In the genomic region with DNA sequence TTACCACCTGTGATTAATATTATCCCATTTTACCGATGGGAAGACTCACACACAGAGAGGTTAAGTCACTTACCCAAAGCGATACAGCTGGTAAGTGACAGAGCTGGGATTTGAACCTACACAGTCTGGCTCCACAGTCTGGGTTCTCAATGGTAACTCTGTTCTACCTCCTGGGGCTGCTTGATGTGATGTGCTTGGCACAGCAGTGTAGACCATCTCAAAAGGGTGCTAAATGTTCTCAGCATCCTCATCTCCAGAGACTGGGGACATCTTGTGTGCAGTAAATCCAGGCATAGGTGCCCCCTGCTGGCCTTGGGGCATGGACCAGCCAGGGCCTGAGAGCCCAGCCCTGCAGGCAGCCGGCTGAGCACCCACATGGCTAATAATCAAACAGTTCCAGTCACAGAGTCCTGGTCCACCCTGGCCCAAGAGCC, we compare ENCODE assay signal across 9 cellular contexts. TPM values are rescaled to one million over a fixed set of nuclear protein-coding genes. Genes with fewer than 3 reads are reported as not detected.
DNase-seq lines count a peak whose midpoint lies in the region; ATAC-seq and TF ChIP-seq lines count a peak whose summit lies in the region.
"Had no signal": no experiment of that assay in that cellular context is flagged by ENCODE, and none has a peak within 500 bp of the region (broad histone marks: within the 10 kb centered on the region; RNA-seq: fewer than 3 reads in every experiment).

No MANE protein-coding gene starts in this region.

- CTCF ChIA-PET in GM10248 (lab: Yijun Ruan, JAX): interaction anchor here (1.0 to 3.3 kb wide), 4 partner anchors 110 to 144 kb away, joined by 3 to 15 read pairs (median 4); no protein-coding TSS in a partner anchor

- intact Hi-C loops in posterior cingulate gyrus (cut with DNase I): loop anchor here (1.0 to 10.0 kb wide), 2 partner anchors 55 to 129 kb away; a partner anchor contains a TSS

- peak; percentile 67 for TF ChIP-seq CTCF in GM10248 (IDR thresholded peaks at IDR 0.05; ENCODE audit: control extremely low read depth, extremely low read depth, low read depth, missing control alignments)
- peak; percentile 62 for TF ChIP-seq CTCF in glutamatergic neuron (IDR thresholded peaks at IDR 0.05; ENCODE audit: partially characterized antibody, unreplicated experiment)

- H3K9me3 Mint-ChIP-seq in activated T-cell treated with anti-CD3 and anti-CD28 coated beads, Interleukin-2, amount 50 U/mL, for 4 hours: no peaks in the 10 kb centered on the region
- H3K9me3 Mint-ChIP-seq in glutamatergic neuron (ENCODE audit: unreplicated experiment): peaks cover 6% of the 10 kb centered on the region

- POLR2A ChIA-PET in GM10248 (lab: Yijun Ruan, JAX): no interaction called here

- H3K36me3 Mint-ChIP-seq in activated T-cell treated with anti-CD3 and anti-CD28 coated beads, Interleukin-2, amount 50 U/mL, for 4 hours (ENCODE audit: insufficient read depth): no peaks in the 10 kb centered on the region
- no peaks in the 10 kb centered on the region for H3K36me3 Mint-ChIP-seq in glutamatergic neuron (ENCODE audit: unreplicated experiment)

- DNase-seq in A172 (ENCODE audit: low spot score) (peak; percentile 35), GM10248 (ENCODE audit: extremely low spot score) (peak; percentile 66), NCI-H226 (peak; percentile 25), glutamatergic neuron (peak; percentile 73), posterior cingulate gyrus (peak in 7 of 10 donors; percentile 44 to 92 (median 58)), DMS79 treated with DMSO at 0.1 percent for 48 hours (lab: John Stamatoyannopoulos, UW) (no peak)
- no peak for DNase-seq in activated T-cell treated with anti-CD3 and anti-CD28 coated beads, Interleukin-2, amount 50 U/mL, for 4 hours

- H3K4me3 Mint-ChIP-seq in activated T-cell treated with anti-CD3 and anti-CD28 coated beads, Interleukin-2, amount 50 U/mL, for 4 hours: no peak overlapping the region
- H3K4me3 Mint-ChIP-seq in glutamatergic neuron (ENCODE audit: unreplicated experiment): no peak overlapping the region

- peak; percentile 57 to 76 for ATAC-seq in activated T-cell treated with anti-CD3 and anti-CD28 coated beads, Interleukin-2, amount 50 U/mL, for 4 hours
- ATAC-seq in HG02884 (IDR thresholded peaks at IDR 0.05; ENCODE audit: unreplicated experiment): no peak

- no peaks in the 10 kb centered on the region for H3K4me1 Mint-ChIP-seq in activated T-cell treated with anti-CD3 and anti-CD28 coated beads, Interleukin-2, amount 50 U/mL, for 4 hours (ENCODE audit: low read depth)
- H3K4me1 Mint-ChIP-seq in glutamatergic neuron (ENCODE audit: low read depth, unreplicated experiment): no peaks in the 10 kb centered on the region

- peaks cover 2% of the 10 kb centered on the region for H3K27me3 Mint-ChIP-seq in activated T-cell treated with anti-CD3 and anti-CD28 coated beads, Interleukin-2, amount 50 U/mL, for 4 hours (ENCODE audit: low read depth)
- H3K27me3 Mint-ChIP-seq in glutamatergic neuron (ENCODE audit: unreplicated experiment): peaks cover 3% of the 10 kb centered on the region

- no peak overlapping the region for H3K27ac Mint-ChIP-seq in glutamatergic neuron (ENCODE audit: unreplicated experiment)

RNA-seq across cellular contexts. Expression of a gene that starts 15.4 kb away (rescaled TPM):
- 19.9 and 22.0 TPM in 2 replicates for total RNA-seq in A172 (2014; rRNA removed; shearing (Covaris generic))
- 10 to 100 TPM; 47.9 to 56.1 (median 55.5) TPM for total RNA-seq in activated T-cell treated with anti-CD3 and anti-CD28 coated beads, Interleukin-2, amount 50 U/mL, for 4 hours
- 74.4 TPM for total RNA-seq in glutamatergic neuron (ENCODE audit: unreplicated experiment)

RNA-seq across cellular contexts. Expression of a gene that starts 25.6 kb away (rescaled TPM):
- 0.50 TPM in 1 of 2 replicates, not detected in the other for total RNA-seq in A172 (2014; rRNA removed; shearing (Covaris generic))
- not detected for total RNA-seq in activated T-cell treated with anti-CD3 and anti-CD28 coated beads, Interleukin-2, amount 50 U/mL, for 4 hours
- total RNA-seq in glutamatergic neuron (ENCODE audit: unreplicated experiment): not detected
- total RNA-seq: urinary bladder had no signal

RNA-seq across cellular contexts. Expression of a gene that starts 52.1 kb away (rescaled TPM):
- not detected in 2 replicates for total RNA-seq in A172 (2014; rRNA removed; shearing (Covaris generic))
- total RNA-seq in activated T-cell treated with anti-CD3 and anti-CD28 coated beads, Interleukin-2, amount 50 U/mL, for 4 hours: not detected
- not detected for total RNA-seq in glutamatergic neuron (ENCODE audit: unreplicated experiment)

Comparison
In these comparisons a context has a peak if more than half of its experiments do, and no peak if none do; other contexts are left out.
1. DNase-seq: peak in A172 (single experiment), GM10248 (single experiment), NCI-H226 (single experiment), glutamatergic neuron (single experiment) and posterior cingulate gyrus (7 of 10); none in activated T-cell treated with anti-CD3 and anti-CD28 coated beads, Interleukin-2, amount 50 U/mL, for 4 hours (single experiment) and DMS79 treated with DMSO at 0.1 percent for 48 hours (single experiment).